In the genomic region with DNA sequence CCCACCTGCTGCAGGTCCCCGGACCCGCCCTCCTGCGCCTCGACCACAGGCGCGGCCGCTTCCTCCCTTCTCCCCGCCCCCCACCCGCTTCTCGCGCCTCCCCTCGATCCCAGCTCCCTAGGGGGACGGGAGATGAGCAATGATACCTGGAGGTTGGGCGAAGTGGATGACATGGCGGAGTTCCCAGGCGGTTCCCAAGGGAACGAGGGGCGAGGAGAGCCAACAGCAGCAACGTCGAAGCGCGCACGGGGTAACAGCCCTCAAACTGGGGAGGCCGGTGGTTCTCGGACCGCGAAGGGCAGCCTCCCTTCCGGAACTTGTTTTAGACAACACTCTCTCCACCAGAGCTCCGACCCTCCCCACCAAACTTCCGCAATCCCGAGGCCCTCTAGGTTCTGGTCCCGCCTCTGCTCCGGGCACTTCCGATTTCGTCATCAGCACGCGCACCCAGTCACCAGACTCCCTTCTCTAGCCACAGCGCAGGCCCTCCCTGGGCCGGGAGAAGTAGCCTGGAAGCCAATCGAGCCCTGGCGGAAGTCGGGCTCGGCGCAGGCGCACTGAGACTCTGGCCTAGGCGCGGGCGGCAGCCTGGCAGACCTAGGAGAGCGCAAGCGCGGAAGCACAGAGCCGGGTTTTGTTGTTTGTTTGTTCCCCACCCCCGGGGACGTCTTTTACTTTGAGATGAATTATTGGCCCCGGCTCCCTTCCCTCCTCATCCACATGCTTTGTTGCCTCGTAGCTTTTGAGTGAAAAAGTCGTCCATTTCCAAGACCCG, we compare ENCODE assay signal across 8 cellular contexts. TPM values are rescaled to one million over a fixed set of nuclear protein-coding genes. Genes with fewer than 3 reads are reported as not detected.
DNase-seq lines count a peak whose midpoint lies in the region; ATAC-seq and TF ChIP-seq lines count a peak whose summit lies in the region.

A gene (minus strand): TSS at position 390 of the 775 bp plus-strand sequence. CDS start 217 bp downstream, at position 173.

- H3K27ac Mint-ChIP-seq in activated naive CD4-positive, alpha-beta T cell treated with anti-CD3 and anti-CD28 coated beads, Interleukin-2, amount 50 U/mL, for 72 hours, result peak within 1 kb of the TSS; percentile 92 to 95

- H3K9me3 Mint-ChIP-seq in activated naive CD4-positive, alpha-beta T cell treated with anti-CD3 and anti-CD28 coated beads, Interleukin-2, amount 50 U/mL, for 72 hours, result no peaks in the 10 kb centered on the region

- no peaks in the 10 kb centered on the region for H3K27me3 ChIP-seq in suprapubic skin

- DNase-seq in GM10248 (ENCODE audit: extremely low spot score) (peak; percentile 99), NCI-H1092 treated with DMSO at 0.1 percent for 48 hours (lab: John Stamatoyannopoulos, UW) (peak; percentile 100), SKM-1 (lab: John Stamatoyannopoulos, UW; ENCODE audit: unreplicated experiment) (peak; percentile 98), globus pallidus (ENCODE audit: low spot score) (peak; percentile 99), nucleus accumbens (lab: John Stamatoyannopoulos, UW) (peak; percentile 71 to 100 (median 99)), suprapubic skin (ENCODE audit: low spot score in 2 of 2) (peak; percentile 99 to 100)
- peak; percentile 99 to 100 for DNase-seq in activated naive CD4-positive, alpha-beta T cell treated with anti-CD3 and anti-CD28 coated beads, Interleukin-2, amount 50 U/mL, for 72 hours (ENCODE audit: low spot score in 2 of 2)

- peak; percentile 97 for ATAC-seq in HG02610 (IDR thresholded peaks at IDR 0.05; ENCODE audit: unreplicated experiment)
- peak; percentile 98 to 99 for ATAC-seq in activated naive CD4-positive, alpha-beta T cell treated with anti-CD3 and anti-CD28 coated beads, Interleukin-2, amount 50 U/mL, for 72 hours

- TF ChIP-seq CTCF in GM10248 (IDR thresholded peaks at IDR 0.05; ENCODE audit: control extremely low read depth, extremely low read depth, low read depth, missing control alignments) (no peak), suprapubic skin (IDR thresholded peaks at IDR 0.05) (no peak)

- peak within 1 kb of the TSS; percentile 95 for H3K27ac ChIP-seq in suprapubic skin

- POLR2A ChIA-PET in GM10248 (lab: Yijun Ruan, JAX), result interaction anchor here (0.6 to 1.0 kb wide), 3 partner anchors 11 to 894 kb away, joined by 3 to 5 read pairs (median 3); no protein-coding TSS in a partner anchor

- H3K36me3 ChIP-seq in suprapubic skin, result peaks cover 9% of the 10 kb centered on the region

- no peak for TF ChIP-seq EP300 in suprapubic skin (IDR thresholded peaks at IDR 0.05)

- TF ChIP-seq POLR2A in suprapubic skin (IDR thresholded peaks at IDR 0.05), result peak in 1 of 2 donors; percentile 81

- WGBS in suprapubic skin, result 2% methylated on average over 32 of the region's 58 CpGs

- H3K4me3 ChIP-seq in suprapubic skin, result peak within 1 kb of the TSS; percentile 93

- CTCF ChIA-PET in GM10248 (lab: Yijun Ruan, JAX), result interaction anchor here (1.0 to 1.6 kb wide), 4 partner anchors 8 to 104 kb away, joined by 3 to 4 read pairs (median 3); no protein-coding TSS in a partner anchor

- H3K4me1 ChIP-seq in suprapubic skin, result peaks cover 47% of the 10 kb centered on the region

- peaks cover 9 to 23% of the 10 kb centered on the region in 2 donors for H3K36me3 Mint-ChIP-seq in activated naive CD4-positive, alpha-beta T cell treated with anti-CD3 and anti-CD28 coated beads, Interleukin-2, amount 50 U/mL, for 72 hours

- H3K9me3 ChIP-seq in suprapubic skin, result no peaks in the 10 kb centered on the region

RNA-seq across cellular contexts. Expression of the gene that starts here (rescaled TPM):
- 10 to 100 TPM; 48.5 to 55.5 TPM for total RNA-seq in activated naive CD4-positive, alpha-beta T cell treated with anti-CD3 and anti-CD28 coated beads, Interleukin-2, amount 50 U/mL, for 72 hours
- 10 to 100 TPM; 43.7 to 49.8 (median 44.6) TPM for total RNA-seq in suprapubic skin

Comparison
In these comparisons a context has a peak if more than half of its experiments do, and no peak if none do; other contexts are left out.
1. Peak in every context shown above with its lines: DNase-seq, ATAC-seq, H3K4me3 ChIP-seq and H3K27ac ChIP-seq.